Comparison of ENCODE assay signal across 8 cellular contexts in the genomic region with DNA sequence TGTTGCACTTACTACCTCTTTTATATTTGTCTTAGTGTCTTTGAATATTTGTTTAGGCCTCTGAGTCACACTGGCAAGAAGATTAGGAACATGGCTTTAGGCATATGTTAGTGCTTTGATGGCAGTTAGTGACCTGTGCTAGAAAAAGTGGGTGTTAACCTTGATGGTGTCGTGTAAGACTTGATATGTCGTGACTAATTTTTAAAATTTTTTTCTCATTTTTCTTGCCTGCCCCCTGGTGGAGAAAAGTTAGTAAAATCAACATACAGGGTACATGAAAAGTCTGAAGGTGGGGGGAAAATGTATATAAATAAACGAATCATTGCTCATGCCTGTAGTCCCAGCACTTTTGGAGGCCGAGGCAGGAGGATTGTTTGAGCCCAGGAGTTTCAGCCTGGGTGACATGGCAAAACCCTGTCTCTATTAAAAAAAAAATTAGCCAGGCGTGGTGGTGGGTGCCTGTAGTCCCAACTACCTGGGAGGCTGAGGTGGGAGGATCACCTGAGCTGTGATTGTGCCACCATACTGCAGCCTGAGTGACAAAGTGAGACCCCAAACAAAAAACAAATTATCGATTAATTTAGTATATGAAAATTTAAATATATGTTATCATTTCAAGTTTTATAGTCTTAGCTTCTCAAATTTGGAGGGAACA. TPM values are rescaled to one million over a fixed set of nuclear protein-coding genes. Genes with fewer than 3 reads are reported as not detected.
DNase-seq lines count a peak whose midpoint lies in the region; ATAC-seq, FAIRE-seq and TF ChIP-seq lines count a peak whose summit lies in the region.

No MANE protein-coding gene starts in this region.

- H3K4me3 Mint-ChIP-seq in T-helper 17 cell, result no peak overlapping the region

- peaks cover 2% of the 10 kb centered on the region for H3K36me3 Mint-ChIP-seq in T-helper 17 cell (ENCODE audit: low read depth)

- peak overlapping the region in 1 of 4 donors; percentile 24 for H3K27ac ChIP-seq in pancreas

- TF ChIP-seq EP300 in Ishikawa (IDR thresholded peaks at IDR 0.05; ENCODE audit: borderline replicate concordance), result no peak

- DNase-seq in SIG-M5 treated with dmso at 0.1 percent for 504 hours (lab: John Stamatoyannopoulos, UW; ENCODE audit: unreplicated experiment) (peak; percentile 54), SIG-M5 (lab: John Stamatoyannopoulos, UW) (no peak), T-helper 17 cell (no peak), epithelial cell of proximal tubule (ENCODE audit: low read depth) (peak; percentile 29), pancreas (peak in 2 of 6 donors; percentile 7 to 29), posterior vena cava (ENCODE audit: low spot score) (no peak)

- H3K36me3 ChIP-seq in pancreas, result peaks cover 0 to 15% (median 0%) of the 10 kb centered on the region in 3 donors

- H3K4me3 ChIP-seq in epithelial cell of proximal tubule (ENCODE audit: low read depth, low read length) (no peak overlapping the region), pancreas (no peak overlapping the region)

- TF ChIP-seq CTCF in epithelial cell of proximal tubule (conservative IDR thresholded peaks at IDR 0.05; ENCODE audit: low read depth, low read length) (peak; percentile 65), pancreas (IDR thresholded peaks at IDR 0.05) (peak in 3 of 4 donors; percentile 26 to 46 (median 34))

- no peaks in the 10 kb centered on the region for H3K9me3 ChIP-seq in T-helper 17 cell (ENCODE audit: control insufficient read depth, low read length, poor library complexity, severe bottlenecking)
- no peaks in the 10 kb centered on the region for H3K9me3 ChIP-seq in pancreas

- H3K4me1 Mint-ChIP-seq in T-helper 17 cell, result peaks cover 9% of the 10 kb centered on the region

- H3K4me1 ChIP-seq in pancreas, result peaks cover 5 to 29% (median 23%) of the 10 kb centered on the region in 3 donors

- H3K27ac Mint-ChIP-seq in T-helper 17 cell, result peak overlapping the region; percentile 24

- intact Hi-C loops in pancreas (cut with DNase I), result no loop called here
- intact Hi-C loops in posterior vena cava (cut with DNase I), result no loop called here

- ATAC-seq in T-helper 17 cell, result peak; percentile 72
- ATAC-seq in pancreas, result peak; percentile 86 to 94 (median 92)
- ATAC-seq in GM18861 (IDR thresholded peaks at IDR 0.05; ENCODE audit: unreplicated experiment), result no peak

- TF ChIP-seq RAD21 in Ishikawa (IDR thresholded peaks at IDR 0.05; ENCODE audit: low read depth), result peak; percentile 33

- FAIRE-seq in pancreas (lab: Jason Lieb, UNC), result no peak

- WGBS in pancreas, 2 donors, result 58 to 60% methylated on average over 6 of the region's 6 CpGs

- H3K27me3 Mint-ChIP-seq in T-helper 17 cell, result no peaks in the 10 kb centered on the region

- no peaks in the 10 kb centered on the region for H3K27me3 ChIP-seq in pancreas

TF ChIP-seq in Ishikawa, 13 proteins besides CTCF, POLR2A, EP300 and RAD21:
- TF ChIP-seq TCF12 (IDR thresholded peaks at IDR 0.05; ENCODE audit: low read depth) (no peak), CREB1 (IDR thresholded peaks at IDR 0.05; ENCODE audit: low read depth) (no peak)

RNA-seq across cellular contexts. Expression of a gene that starts 44.6 kb away (rescaled TPM):
- total RNA-seq in T-helper 17 cell (100 to 1,000 TPM; 117 to 131 TPM), epithelial cell of proximal tubule (38.4 and 63.1 TPM in 2 replicates), pancreas (10 to 100 TPM; 43.3 to 64.6 (median 49.1) TPM), posterior vena cava (100 to 1,000 TPM in 1 of 2 donors, 10 to 100 TPM in 1; 93.0 to 131 TPM)
- 10 to 100 TPM; 28.3 to 41.5 TPM for polyA plus RNA-seq in pancreas

Comparison
In these comparisons a context has a peak if more than half of its experiments do, and no peak if none do; other contexts are left out.
1. DNase-seq: peak in SIG-M5 treated with dmso at 0.1 percent for 504 hours (single experiment) and epithelial cell of proximal tubule (single experiment); none in SIG-M5 (single experiment), T-helper 17 cell (0 of 3) and posterior vena cava (single experiment).